In the genomic region with DNA sequence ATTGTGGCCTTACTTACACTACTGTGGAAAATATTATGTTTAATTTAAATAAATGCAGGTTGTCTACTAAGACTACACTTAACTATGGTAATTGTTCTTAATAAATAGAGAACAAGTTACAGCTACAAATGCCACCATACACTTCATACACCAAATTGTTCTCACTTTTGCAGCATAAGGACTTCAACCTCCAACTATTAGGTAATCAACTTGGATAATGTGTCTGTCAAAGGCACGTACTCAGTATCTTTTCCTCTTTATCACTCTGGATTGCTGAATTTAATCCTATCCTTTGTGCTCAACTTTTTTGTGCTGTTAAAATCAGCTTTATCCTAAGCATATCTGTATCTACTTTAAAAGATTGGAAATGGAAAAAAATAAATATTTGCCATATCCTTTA, we compare ENCODE assay signal across 18 cellular contexts. TPM values are rescaled to one million over a fixed set of nuclear protein-coding genes. Genes with fewer than 3 reads are reported as not detected.
A peak's percentile ranks its signal among the peaks of the same experiment; 100 is the strongest.
DNase-seq lines count a peak whose midpoint lies in the region; ATAC-seq and TF ChIP-seq lines count a peak whose summit lies in the region.
"Had no signal": no experiment of that assay in that cellular context is flagged by ENCODE, and none has a peak within 500 bp of the region (broad histone marks: within the 10 kb centered on the region; RNA-seq: fewer than 3 reads in every experiment).

No MANE protein-coding gene starts in this region.

- H3K36me3 ChIP-seq in right lobe of liver (peaks cover 0 to 16% (median 8%) of the 10 kb centered on the region in 4 donors), left lung (peaks cover 0 to 40% of the 10 kb centered on the region in 2 donors)

- no peak overlapping the region for H3K4me3 ChIP-seq in right lobe of liver
- no peak overlapping the region for H3K4me3 ChIP-seq in left lung
- H3K4me3 ChIP-seq: GM12878, GM23338 had no signal

- no peaks in the 10 kb centered on the region for H3K27me3 ChIP-seq in right lobe of liver
- no peaks in the 10 kb centered on the region for H3K27me3 ChIP-seq in left lung

- intact Hi-C loops in right lobe of liver (cut with DNase I) (no loop called here), left lung (cut with DNase I) (no loop called here)

- WGBS in right lobe of liver (ENCODE audit: insufficient coverage, low coverage, low lambda C conversion rate, missing lambda C conversion rate): 28% methylated on average over 1 of the region's 1 CpG

- peak overlapping the region in 1 of 3 donors; percentile 20 for H3K27ac ChIP-seq in right lobe of liver
- H3K27ac ChIP-seq in left lung: no peak overlapping the region

- H3K4me1 ChIP-seq in right lobe of liver (peaks cover 0 to 12% (median 0%) of the 10 kb centered on the region in 4 donors), left lung (no peaks in the 10 kb centered on the region)

- H3K9me3 ChIP-seq in right lobe of liver (no peaks in the 10 kb centered on the region), left lung (no peaks in the 10 kb centered on the region)

- DNase-seq in HuH-7.5 (ENCODE audit: low spot score): peak; percentile 6
- no peak for DNase-seq in left lobe of liver (ENCODE audit: low spot score)
- no peak for DNase-seq in right lobe of liver
- no peak for DNase-seq in stimulated activated naive CD8-positive, alpha-beta T cell treated with anti-CD3 and anti-CD28 coated beads, Interleukin-15, Interleukin-2, amounts not matched to agents 100 U/mL and 50 U/mL, for 24 hours
- no peak for DNase-seq in DMS 273 (lab: John Stamatoyannopoulos, UW; ENCODE audit: unreplicated experiment)
- no peak for DNase-seq in left lung
- DNase-seq: C1 segment of cervical spinal cord; Calu3; CD4-positive, alpha-beta memory T cell; COR-L47; DMS153; DND-41; GDM1; H9 had no signal

- TF ChIP-seq CTCF in right lobe of liver (IDR thresholded peaks at IDR 0.05): no peak
- TF ChIP-seq CTCF in left lung (IDR thresholded peaks at IDR 0.05): no peak

- ATAC-seq in left lobe of liver (peak; percentile 95), right lobe of liver (peak; percentile 92 to 97 (median 95)), left lung (no peak)
- no peak for ATAC-seq in stimulated activated naive CD8-positive, alpha-beta T cell treated with anti-CD3 and anti-CD28 coated beads, Interleukin-15, Interleukin-2, amounts not matched to agents 100 U/mL and 50 U/mL, for 24 hours
- ATAC-seq: GM12878, GM23338, HCT116 had no signal

- no peak for TF ChIP-seq POLR2A in right lobe of liver (IDR thresholded peaks at IDR 0.05)

RNA-seq across cellular contexts. Expression of a gene that starts 41.6 kb away (rescaled TPM):
- total RNA-seq in left lobe of liver (12.7 TPM), right lobe of liver (10 to 100 TPM; 12.9 to 22.4 (median 15.7) TPM), left lung (100 to 1,000 TPM; 110 to 118 TPM)

RNA-seq across cellular contexts. Expression of a gene that starts 41.8 kb away (rescaled TPM):
- total RNA-seq in left lobe of liver (33.8 TPM), right lobe of liver (10 to 100 TPM; 11.4 to 37.6 (median 18.4) TPM), left lung (10 to 100 TPM; 70.9 to 85.3 TPM)

RNA-seq across cellular contexts. Expression of a gene that starts 44.5 kb away (rescaled TPM):
- 26.4 TPM for total RNA-seq in left lobe of liver
- total RNA-seq in right lobe of liver: 10 to 100 TPM in 3 of 6 experiments, 1 to 10 TPM in 3; 3.2 to 25.9 (median 13.3) TPM
- 10 to 100 TPM; 27.3 to 32.9 TPM for total RNA-seq in left lung
- total RNA-seq: A172 had no signal

Comparison
In these comparisons a context has a peak if more than half of its experiments do, and no peak if none do; other contexts are left out.
1. ATAC-seq: peak in left lobe of liver (single experiment) and right lobe of liver (4 of 4); none in stimulated activated naive CD8-positive, alpha-beta T cell treated with anti-CD3 and anti-CD28 coated beads, Interleukin-15, Interleukin-2, amounts not matched to agents 100 U/mL and 50 U/mL, for 24 hours (single experiment) and left lung (single experiment).